ENCODE assay signal across 16 cellular contexts in the genomic region with DNA sequence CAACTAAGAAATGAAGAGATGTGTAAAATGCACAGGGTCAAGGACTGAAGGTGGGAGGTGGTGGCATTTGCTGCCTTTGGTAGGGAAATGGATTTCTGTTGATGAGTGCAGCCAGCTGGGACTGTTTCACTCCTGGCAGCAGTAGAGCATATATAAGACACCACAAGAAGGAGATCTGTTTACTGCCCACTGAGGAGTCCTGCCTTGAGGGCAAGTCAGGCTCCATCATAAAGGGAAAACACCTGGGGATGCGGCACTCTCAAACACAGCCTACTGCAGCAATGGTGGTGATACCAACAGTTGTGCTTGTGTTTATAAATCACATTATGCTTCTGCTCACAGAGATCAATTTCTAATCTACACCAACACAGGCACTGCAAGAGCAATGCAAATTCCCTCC.
DNase-seq lines count a peak whose midpoint lies in the region; ATAC-seq, FAIRE-seq and TF ChIP-seq lines count a peak whose summit lies in the region.
"Had no signal": no experiment of that assay in that cellular context is flagged by ENCODE, and none has a peak within 500 bp of the region (broad histone marks: within the 10 kb centered on the region; RNA-seq: fewer than 3 reads in every experiment).

No MANE protein-coding gene starts in this region.

- H3K9me3 Mint-ChIP-seq in MCF 10A (ENCODE audit: unreplicated experiment): peaks cover 7% of the 10 kb centered on the region
- no peaks in the 10 kb centered on the region for H3K9me3 Mint-ChIP-seq in T-helper 2 cell treated with Interferon-gamma antibody and Interleukin-4, amounts not matched to agents 5 μg/mL and 100 μg/mL, for 36 hours
- H3K9me3 Mint-ChIP-seq: activated naive CD8-positive, alpha-beta T cell treated with anti-CD3 and anti-CD28 coated beads, Interleukin-2, amount 10 ng/mL, durations not matched to agents 7 days and 5 days had no signal

- no peaks in the 10 kb centered on the region for H3K4me1 ChIP-seq in breast epithelium

- ATAC-seq in HG02759 (IDR thresholded peaks at IDR 0.05; ENCODE audit: unreplicated experiment) (peak; percentile 35), HG03442 (IDR thresholded peaks at IDR 0.05; ENCODE audit: unreplicated experiment) (peak; percentile 36)
- ATAC-seq: K562 had no signal

- BruUV-seq in MCF 10A (replicated peaks; lab: Mats Ljungman, UMichigan): no TSS peak

- intact Hi-C loops in MCF 10A (cut with micrococcal nuclease) (no loop called here), breast epithelium (cut with DNase I; ENCODE audit: low total_unique reads) (no loop called here), posterior vena cava (cut with DNase I) (no loop called here)

- peak; percentile 16 for DNase-seq in MCF 10A (ENCODE audit: unreplicated experiment)
- no peak for DNase-seq in breast epithelium (ENCODE audit: low spot score in 2 of 2)
- DNase-seq in activated naive CD4-positive, alpha-beta T cell treated with Interleukin-2 at 50 U/mL for 16 hours: no peak
- DNase-seq in posterior vena cava (ENCODE audit: low spot score): no peak
- DNase-seq in T-helper 2 cell treated with Interferon-gamma antibody and Interleukin-4, amounts not matched to agents 5 μg/mL and 100 μg/mL, for 36 hours (ENCODE audit: low spot score): no peak
- DNase-seq in GM12891 (ENCODE audit: insufficient read length, low spot score): no peak
- DNase-seq: activated naive CD8-positive, alpha-beta T cell treated with anti-CD3 and anti-CD28 coated beads, Interleukin-2, amount 10 ng/mL, durations not matched to agents 7 days and 5 days; DMS79 treated with DMSO at 0.1 percent for 48 hours; NCI-H345; SHP77 treated with DMSO at 0.1 percent for 48 hours; substantia nigra had no signal

- no peak for TF ChIP-seq CTCF in MCF 10A (IDR thresholded peaks at IDR 0.05; ENCODE audit: unreplicated experiment)
- TF ChIP-seq CTCF in breast epithelium (IDR thresholded peaks at IDR 0.05): no peak

- H3K27me3 ChIP-seq in breast epithelium: no peaks in the 10 kb centered on the region

- CTCF ChIA-PET in MCF 10A (lab: Yijun Ruan, JAX): no interaction called here

- H3K36me3 ChIP-seq in breast epithelium: no peaks in the 10 kb centered on the region

- H3K4me3 ChIP-seq in breast epithelium: no peak overlapping the region
- H3K4me3 ChIP-seq: K562 had no signal

- peaks cover 0 to 6% of the 10 kb centered on the region in 2 donors for H3K9me3 ChIP-seq in breast epithelium

- TF ChIP-seq POLR2A in breast epithelium (IDR thresholded peaks at IDR 0.05): no peak
- TF ChIP-seq POLR2A in GM12891 (IDR thresholded peaks at IDR 0.05; ENCODE audit: low read depth, low read length): no peak

- FAIRE-seq in GM12891 (lab: Jason Lieb, UNC): no peak
- FAIRE-seq: A204.1, K562 had no signal

- POLR2A ChIA-PET in MCF 10A (lab: Yijun Ruan, JAX): interaction anchor here (0.7 to 0.8 kb wide), 2 partner anchors 10 to 39 kb away, joined by 3 read pairs; no protein-coding TSS in a partner anchor

- no peaks in the 10 kb centered on the region for H3K36me3 Mint-ChIP-seq in MCF 10A (ENCODE audit: insufficient read depth, unreplicated experiment)
- H3K36me3 Mint-ChIP-seq in T-helper 2 cell treated with Interferon-gamma antibody and Interleukin-4, amounts not matched to agents 5 μg/mL and 100 μg/mL, for 36 hours (ENCODE audit: low read depth): no peaks in the 10 kb centered on the region
- H3K36me3 Mint-ChIP-seq: activated naive CD8-positive, alpha-beta T cell treated with anti-CD3 and anti-CD28 coated beads, Interleukin-2, amount 10 ng/mL, durations not matched to agents 7 days and 5 days had no signal

- peaks cover 23% of the 10 kb centered on the region for H3K4me1 Mint-ChIP-seq in MCF 10A (ENCODE audit: insufficient read depth, unreplicated experiment)
- H3K4me1 Mint-ChIP-seq in T-helper 2 cell treated with Interferon-gamma antibody and Interleukin-4, amounts not matched to agents 5 μg/mL and 100 μg/mL, for 36 hours (ENCODE audit: low read depth): no peaks in the 10 kb centered on the region
- H3K4me1 Mint-ChIP-seq: activated naive CD8-positive, alpha-beta T cell treated with anti-CD3 and anti-CD28 coated beads, Interleukin-2, amount 10 ng/mL, durations not matched to agents 7 days and 5 days had no signal

- no peak overlapping the region for H3K27ac ChIP-seq in breast epithelium

- H3K27me3 Mint-ChIP-seq in MCF 10A (ENCODE audit: insufficient read depth, unreplicated experiment): no peaks in the 10 kb centered on the region
- no peaks in the 10 kb centered on the region for H3K27me3 Mint-ChIP-seq in T-helper 2 cell treated with Interferon-gamma antibody and Interleukin-4, amounts not matched to agents 5 μg/mL and 100 μg/mL, for 36 hours (ENCODE audit: low read depth)
- H3K27me3 Mint-ChIP-seq: activated naive CD8-positive, alpha-beta T cell treated with anti-CD3 and anti-CD28 coated beads, Interleukin-2, amount 10 ng/mL, durations not matched to agents 7 days and 5 days; progenitor cell of endocrine pancreas had no signal

- H3K4me3 Mint-ChIP-seq in MCF 10A (ENCODE audit: unreplicated experiment): no peak overlapping the region
- H3K4me3 Mint-ChIP-seq in T-helper 2 cell treated with Interferon-gamma antibody and Interleukin-4, amounts not matched to agents 5 μg/mL and 100 μg/mL, for 36 hours: no peak overlapping the region
- H3K4me3 Mint-ChIP-seq: activated naive CD8-positive, alpha-beta T cell treated with anti-CD3 and anti-CD28 coated beads, Interleukin-2, amount 10 ng/mL, durations not matched to agents 7 days and 5 days had no signal

- no peak overlapping the region for H3K27ac Mint-ChIP-seq in MCF 10A (ENCODE audit: low read depth, unreplicated experiment)
- no peak overlapping the region for H3K27ac Mint-ChIP-seq in T-helper 2 cell treated with Interferon-gamma antibody and Interleukin-4, amounts not matched to agents 5 μg/mL and 100 μg/mL, for 36 hours
- H3K27ac Mint-ChIP-seq: activated naive CD8-positive, alpha-beta T cell treated with anti-CD3 and anti-CD28 coated beads, Interleukin-2, amount 10 ng/mL, durations not matched to agents 7 days and 5 days; progenitor cell of endocrine pancreas had no signal

TF ChIP-seq in GM12891, 5 proteins besides CTCF, POLR2A, EP300 and RAD21:
- TF ChIP-seq SPI1 (IDR thresholded peaks at IDR 0.05; ENCODE audit: low read depth, low read length): no peak
- TF ChIP-seq POLR2AphosphoS5 (IDR thresholded peaks at IDR 0.05; ENCODE audit: low read depth, low read length): no peak
- no peak for TF ChIP-seq POU2F2 (IDR thresholded peaks at IDR 0.05; ENCODE audit: low read depth, low read length)
- TF ChIP-seq TAF1 (IDR thresholded peaks at IDR 0.05; ENCODE audit: low read depth, low read length): no peak
- TF ChIP-seq PAX5 (IDR thresholded peaks at IDR 0.05; ENCODE audit: insufficient read depth, low read length, severe bottlenecking): no peak
